Comparison of ENCODE assay signal across 1 cellular context in the genomic region with DNA sequence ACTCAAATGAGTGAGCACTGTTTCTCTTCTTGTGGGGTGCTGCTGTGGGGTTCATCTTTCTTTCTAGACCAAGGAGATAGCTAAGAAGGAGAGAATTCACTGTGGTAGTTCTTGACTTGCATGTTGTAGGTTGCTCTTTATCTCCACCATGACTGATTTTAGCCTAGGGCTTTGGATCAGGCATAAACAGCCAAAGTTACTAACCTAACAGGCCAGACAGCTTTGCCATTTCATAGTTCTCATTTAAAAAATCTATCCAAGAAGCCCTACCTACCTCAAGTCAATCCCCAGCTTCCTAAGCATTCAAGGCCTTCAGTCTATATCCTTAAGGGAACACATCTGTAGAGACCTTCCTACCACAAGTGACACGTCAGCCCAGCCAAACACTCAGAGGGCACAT.
TF ChIP-seq lines count a peak whose summit lies in the region.

No MANE protein-coding gene starts in this region.

TF ChIP-seq in HepG2, 621 proteins besides CTCF, POLR2A, EP300 and RAD21:
- TF ChIP-seq, protein P1, sequence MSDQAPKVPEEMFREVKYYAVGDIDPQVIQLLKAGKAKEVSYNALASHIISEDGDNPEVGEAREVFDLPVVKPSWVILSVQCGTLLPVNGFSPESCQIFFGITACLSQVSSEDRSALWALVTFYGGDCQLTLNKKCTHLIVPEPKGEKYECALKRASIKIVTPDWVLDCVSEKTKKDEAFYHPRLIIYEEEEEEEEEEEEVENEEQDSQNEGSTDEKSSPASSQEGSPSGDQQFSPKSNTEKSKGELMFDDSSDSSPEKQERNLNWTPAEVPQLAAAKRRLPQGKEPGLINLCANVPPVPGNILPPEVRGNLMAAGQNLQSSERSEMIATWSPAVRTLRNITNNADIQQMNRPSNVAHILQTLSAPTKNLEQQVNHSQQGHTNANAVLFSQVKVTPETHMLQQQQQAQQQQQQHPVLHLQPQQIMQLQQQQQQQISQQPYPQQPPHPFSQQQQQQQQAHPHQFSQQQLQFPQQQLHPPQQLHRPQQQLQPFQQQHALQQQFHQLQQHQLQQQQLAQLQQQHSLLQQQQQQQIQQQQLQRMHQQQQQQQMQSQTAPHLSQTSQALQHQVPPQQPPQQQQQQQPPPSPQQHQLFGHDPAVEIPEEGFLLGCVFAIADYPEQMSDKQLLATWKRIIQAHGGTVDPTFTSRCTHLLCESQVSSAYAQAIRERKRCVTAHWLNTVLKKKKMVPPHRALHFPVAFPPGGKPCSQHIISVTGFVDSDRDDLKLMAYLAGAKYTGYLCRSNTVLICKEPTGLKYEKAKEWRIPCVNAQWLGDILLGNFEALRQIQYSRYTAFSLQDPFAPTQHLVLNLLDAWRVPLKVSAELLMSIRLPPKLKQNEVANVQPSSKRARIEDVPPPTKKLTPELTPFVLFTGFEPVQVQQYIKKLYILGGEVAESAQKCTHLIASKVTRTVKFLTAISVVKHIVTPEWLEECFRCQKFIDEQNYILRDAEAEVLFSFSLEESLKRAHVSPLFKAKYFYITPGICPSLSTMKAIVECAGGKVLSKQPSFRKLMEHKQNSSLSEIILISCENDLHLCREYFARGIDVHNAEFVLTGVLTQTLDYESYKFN (CRISPR knock-in tag; conservative IDR thresholded peaks at IDR 0.05): no peak
- TF ChIP-seq ATM (IDR thresholded peaks at IDR 0.05; ENCODE audit: borderline replicate concordance): no peak
- no peak for TF ChIP-seq ATF7-NPFF (CRISPR knock-in tag; IDR thresholded peaks at IDR 0.05; ENCODE audit: low read depth)
- TF ChIP-seq, protein P2, sequence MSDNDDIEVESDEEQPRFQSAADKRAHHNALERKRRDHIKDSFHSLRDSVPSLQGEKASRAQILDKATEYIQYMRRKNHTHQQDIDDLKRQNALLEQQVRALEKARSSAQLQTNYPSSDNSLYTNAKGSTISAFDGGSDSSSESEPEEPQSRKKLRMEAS (IDR thresholded peaks at IDR 0.05): no peak
- no peak for TF ChIP-seq ZNF709 (CRISPR knock-in tag; IDR thresholded peaks at IDR 0.05)
- TF ChIP-seq CENPX (CRISPR knock-in tag; IDR thresholded peaks at IDR 0.05): no peak
- TF ChIP-seq KLF9 (CRISPR knock-in tag; IDR thresholded peaks at IDR 0.05; ENCODE audit: low read depth): no peak
- no peak for TF ChIP-seq SOX5 (CRISPR knock-in tag; IDR thresholded peaks at IDR 0.05; ENCODE audit: borderline replicate concordance)
- no peak for TF ChIP-seq XBP1 (CRISPR knock-in tag; IDR thresholded peaks at IDR 0.05)
- no peak for TF ChIP-seq SETDB1 (CRISPR knock-in tag; IDR thresholded peaks at IDR 0.05; ENCODE audit: borderline replicate concordance)
- TF ChIP-seq RFX1 (IDR thresholded peaks at IDR 0.05): no peak
- TF ChIP-seq, protein P3, sequence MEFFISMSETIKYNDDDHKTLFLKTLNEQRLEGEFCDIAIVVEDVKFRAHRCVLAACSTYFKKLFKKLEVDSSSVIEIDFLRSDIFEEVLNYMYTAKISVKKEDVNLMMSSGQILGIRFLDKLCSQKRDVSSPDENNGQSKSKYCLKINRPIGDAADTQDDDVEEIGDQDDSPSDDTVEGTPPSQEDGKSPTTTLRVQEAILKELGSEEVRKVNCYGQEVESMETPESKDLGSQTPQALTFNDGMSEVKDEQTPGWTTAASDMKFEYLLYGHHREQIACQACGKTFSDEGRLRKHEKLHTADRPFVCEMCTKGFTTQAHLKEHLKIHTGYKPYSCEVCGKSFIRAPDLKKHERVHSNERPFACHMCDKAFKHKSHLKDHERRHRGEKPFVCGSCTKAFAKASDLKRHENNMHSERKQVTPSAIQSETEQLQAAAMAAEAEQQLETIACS (CRISPR knock-in tag; IDR thresholded peaks at IDR 0.05): no peak
- TF ChIP-seq ZSCAN25 (CRISPR knock-in tag; IDR thresholded peaks at IDR 0.05): no peak
- TF ChIP-seq TSC22D2 (CRISPR knock-in tag; IDR thresholded peaks at IDR 0.05; ENCODE audit: borderline replicate concordance): no peak
- TF ChIP-seq, protein P4, sequence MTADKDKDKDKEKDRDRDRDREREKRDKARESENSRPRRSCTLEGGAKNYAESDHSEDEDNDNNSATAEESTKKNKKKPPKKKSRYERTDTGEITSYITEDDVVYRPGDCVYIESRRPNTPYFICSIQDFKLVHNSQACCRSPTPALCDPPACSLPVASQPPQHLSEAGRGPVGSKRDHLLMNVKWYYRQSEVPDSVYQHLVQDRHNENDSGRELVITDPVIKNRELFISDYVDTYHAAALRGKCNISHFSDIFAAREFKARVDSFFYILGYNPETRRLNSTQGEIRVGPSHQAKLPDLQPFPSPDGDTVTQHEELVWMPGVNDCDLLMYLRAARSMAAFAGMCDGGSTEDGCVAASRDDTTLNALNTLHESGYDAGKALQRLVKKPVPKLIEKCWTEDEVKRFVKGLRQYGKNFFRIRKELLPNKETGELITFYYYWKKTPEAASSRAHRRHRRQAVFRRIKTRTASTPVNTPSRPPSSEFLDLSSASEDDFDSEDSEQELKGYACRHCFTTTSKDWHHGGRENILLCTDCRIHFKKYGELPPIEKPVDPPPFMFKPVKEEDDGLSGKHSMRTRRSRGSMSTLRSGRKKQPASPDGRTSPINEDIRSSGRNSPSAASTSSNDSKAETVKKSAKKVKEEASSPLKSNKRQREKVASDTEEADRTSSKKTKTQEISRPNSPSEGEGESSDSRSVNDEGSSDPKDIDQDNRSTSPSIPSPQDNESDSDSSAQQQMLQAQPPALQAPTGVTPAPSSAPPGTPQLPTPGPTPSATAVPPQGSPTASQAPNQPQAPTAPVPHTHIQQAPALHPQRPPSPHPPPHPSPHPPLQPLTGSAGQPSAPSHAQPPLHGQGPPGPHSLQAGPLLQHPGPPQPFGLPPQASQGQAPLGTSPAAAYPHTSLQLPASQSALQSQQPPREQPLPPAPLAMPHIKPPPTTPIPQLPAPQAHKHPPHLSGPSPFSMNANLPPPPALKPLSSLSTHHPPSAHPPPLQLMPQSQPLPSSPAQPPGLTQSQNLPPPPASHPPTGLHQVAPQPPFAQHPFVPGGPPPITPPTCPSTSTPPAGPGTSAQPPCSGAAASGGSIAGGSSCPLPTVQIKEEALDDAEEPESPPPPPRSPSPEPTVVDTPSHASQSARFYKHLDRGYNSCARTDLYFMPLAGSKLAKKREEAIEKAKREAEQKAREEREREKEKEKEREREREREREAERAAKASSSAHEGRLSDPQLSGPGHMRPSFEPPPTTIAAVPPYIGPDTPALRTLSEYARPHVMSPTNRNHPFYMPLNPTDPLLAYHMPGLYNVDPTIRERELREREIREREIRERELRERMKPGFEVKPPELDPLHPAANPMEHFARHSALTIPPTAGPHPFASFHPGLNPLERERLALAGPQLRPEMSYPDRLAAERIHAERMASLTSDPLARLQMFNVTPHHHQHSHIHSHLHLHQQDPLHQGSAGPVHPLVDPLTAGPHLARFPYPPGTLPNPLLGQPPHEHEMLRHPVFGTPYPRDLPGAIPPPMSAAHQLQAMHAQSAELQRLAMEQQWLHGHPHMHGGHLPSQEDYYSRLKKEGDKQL (CRISPR knock-in tag; IDR thresholded peaks at IDR 0.05; ENCODE audit: low read depth): no peak
